In genomic region chr2:74357627-74358026, GRCh38 we compare ENCODE assay signal across 16 cellular contexts. TPM values are rescaled to one million over a fixed set of nuclear protein-coding genes. Genes with fewer than 3 reads are reported as not detected.
DNase-seq lines count a peak whose midpoint lies in the region; ATAC-seq, FAIRE-seq and TF ChIP-seq lines count a peak whose summit lies in the region.
"Had no signal": no experiment of that assay in that cellular context is flagged by ENCODE, and none has a peak within 500 bp of the region (broad histone marks: within the 10 kb centered on the region; RNA-seq: fewer than 3 reads in every experiment).

No MANE protein-coding gene starts in this region.

- POLR2A ChIA-PET in CD4-positive, alpha-beta T cell (lab: Charles Lee), result no interaction called here

- H3K4me3 ChIP-seq in GM23338, result no peak overlapping the region
- no peak overlapping the region for H3K4me3 ChIP-seq in fibroblast of mammary gland (ENCODE audit: control insufficient read depth, low read depth, low read length)
- H3K4me3 ChIP-seq in osteoblast (ENCODE audit: insufficient read depth, low read length), result no peak overlapping the region
- H3K4me3 ChIP-seq: HAP-1, SK-N-MC had no signal

- TF ChIP-seq POLR2A in GM12892 (IDR thresholded peaks at IDR 0.05; ENCODE audit: low read depth, low read length), result no peak

- peak; percentile 76 for ATAC-seq in GM23338
- no peak for ATAC-seq in T-helper 17 cell
- ATAC-seq in CD4-positive, alpha-beta T cell (ENCODE audit: poor library complexity), result no peak
- no peak for ATAC-seq in GM21390 (IDR thresholded peaks at IDR 0.05; ENCODE audit: unreplicated experiment)

- H3K36me3 Mint-ChIP-seq in GM23338 (ENCODE audit: low read depth) (peaks cover 37% of the 10 kb centered on the region), T-helper 17 cell (ENCODE audit: low read depth) (peaks cover 27% of the 10 kb centered on the region)
- H3K36me3 Mint-ChIP-seq in CD4-positive, alpha-beta T cell (ENCODE audit: low read depth), result peaks cover 70% of the 10 kb centered on the region

- H3K27me3 Mint-ChIP-seq in GM23338 (ENCODE audit: insufficient read depth, low read depth, poor library complexity) (no peaks in the 10 kb centered on the region), T-helper 17 cell (no peaks in the 10 kb centered on the region)
- no peaks in the 10 kb centered on the region for H3K27me3 Mint-ChIP-seq in CD4-positive, alpha-beta T cell
- H3K27me3 Mint-ChIP-seq: CD4-positive, alpha-beta memory T cell had no signal

- H3K9me3 ChIP-seq in T-helper 17 cell (ENCODE audit: control insufficient read depth, low read length, poor library complexity, severe bottlenecking), result no peaks in the 10 kb centered on the region
- no peaks in the 10 kb centered on the region for H3K9me3 ChIP-seq in osteoblast (ENCODE audit: low read depth, low read length)
- no peaks in the 10 kb centered on the region for H3K9me3 ChIP-seq in CD4-positive, alpha-beta T cell (ENCODE audit: control insufficient read depth, low read length)
- H3K9me3 ChIP-seq: HAP-1 had no signal

- CTCF ChIA-PET in CD4-positive, alpha-beta T cell (lab: Charles Lee), result no interaction called here

- no peak overlapping the region for H3K4me3 Mint-ChIP-seq in GM23338
- H3K4me3 Mint-ChIP-seq in T-helper 17 cell, result no peak overlapping the region
- no peak overlapping the region for H3K4me3 Mint-ChIP-seq in CD4-positive, alpha-beta T cell
- H3K4me3 Mint-ChIP-seq: CD4-positive, alpha-beta memory T cell had no signal

- no peaks in the 10 kb centered on the region for H3K9me3 Mint-ChIP-seq in GM23338
- H3K9me3 Mint-ChIP-seq in CD4-positive, alpha-beta T cell, result no peaks in the 10 kb centered on the region
- H3K9me3 Mint-ChIP-seq: CD4-positive, alpha-beta memory T cell had no signal

- H3K4me1 Mint-ChIP-seq in GM23338, result peaks cover 18% of the 10 kb centered on the region
- H3K4me1 Mint-ChIP-seq in T-helper 17 cell, result peaks cover 6% of the 10 kb centered on the region
- H3K4me1 Mint-ChIP-seq in CD4-positive, alpha-beta T cell (ENCODE audit: low read depth), result no peaks in the 10 kb centered on the region
- H3K4me1 Mint-ChIP-seq: CD4-positive, alpha-beta memory T cell had no signal

- no peaks in the 10 kb centered on the region for H3K4me1 ChIP-seq in GM23338 (ENCODE audit: insufficient read depth)
- H3K4me1 ChIP-seq in osteoblast (ENCODE audit: insufficient read depth, low read length), result peaks cover 14% of the 10 kb centered on the region
- H3K4me1 ChIP-seq: HAP-1 had no signal

- peaks cover 20% of the 10 kb centered on the region for H3K36me3 ChIP-seq in GM23338 (ENCODE audit: insufficient read depth)
- peaks cover 58% of the 10 kb centered on the region for H3K36me3 ChIP-seq in osteoblast (ENCODE audit: insufficient read depth, low read length)

- no peaks in the 10 kb centered on the region for H3K27me3 ChIP-seq in GM23338 (ENCODE audit: insufficient read depth)
- no peaks in the 10 kb centered on the region for H3K27me3 ChIP-seq in osteoblast (ENCODE audit: insufficient read depth, low read length)
- no peaks in the 10 kb centered on the region for H3K27me3 ChIP-seq in CD4-positive, alpha-beta T cell (ENCODE audit: control insufficient read depth, insufficient read depth, low read length)

- H3K79me2 ChIP-seq in GM23338 (replicated peaks; ENCODE audit: insufficient read depth) (no peaks in the 10 kb centered on the region), osteoblast (ENCODE audit: insufficient read depth, low read length) (no peaks in the 10 kb centered on the region)

- DNase-seq in GM23338 (ENCODE audit: low spot score) (peak; percentile 19), T-helper 17 cell (no peak), fibroblast of mammary gland (ENCODE audit: low read depth) (peak; percentile 10), osteoblast (ENCODE audit: insufficient read length, low spot score, missing footprints) (peak; percentile 79), COR-L47 (lab: John Stamatoyannopoulos, UW) (no peak), GM12892 (ENCODE audit: insufficient read length) (no peak)
- DNase-seq in CD4-positive, alpha-beta T cell, result no peak
- DNase-seq: CD4-positive, alpha-beta memory T cell; GF-D8; NCI-H1092 treated with DMSO at 0.1 percent for 48 hours; NCI-H1694 treated with DMSO at 0.1 percent for 48 hours; NCI-H69 had no signal

- H3K9me2 ChIP-seq in GM23338 (ENCODE audit: insufficient read depth), result no peaks in the 10 kb centered on the region

- H3K27ac ChIP-seq in GM23338 (ENCODE audit: low read depth), result no peak overlapping the region; the same call in 1 of the 2 replicates
- peak overlapping the region; percentile 63 for H3K27ac ChIP-seq in osteoblast (ENCODE audit: low read depth, low read length)
- H3K27ac ChIP-seq in CD4-positive, alpha-beta T cell (ENCODE audit: low read depth, low read length), result no peak overlapping the region
- H3K27ac ChIP-seq: SK-N-MC had no signal

- H3K4me2 ChIP-seq in GM23338 (no peak overlapping the region), osteoblast (ENCODE audit: insufficient read depth, low read length) (no peak overlapping the region)

- H3K27ac Mint-ChIP-seq in GM23338, result peak overlapping the region; percentile 44; the same call in 1 of the 2 replicates
- peak overlapping the region; percentile 32 for H3K27ac Mint-ChIP-seq in T-helper 17 cell
- H3K27ac Mint-ChIP-seq in CD4-positive, alpha-beta T cell, result no peak overlapping the region

- no peaks in the 10 kb centered on the region for H3F3A ChIP-seq in GM23338 (replicated peaks; ENCODE audit: low read depth)

- TF ChIP-seq CTCF in GM23338 (conservative IDR thresholded peaks at IDR 0.05; ENCODE audit: low read depth in 2 of 2), result no peak
- no peak for TF ChIP-seq CTCF in fibroblast of mammary gland (conservative IDR thresholded peaks at IDR 0.05; ENCODE audit: control insufficient read depth, insufficient read depth, low read depth, low read length)
- no peak for TF ChIP-seq CTCF in osteoblast (IDR thresholded peaks at IDR 0.05; ENCODE audit: extremely low read depth, low read depth, low read length)
- TF ChIP-seq CTCF in CD4-positive, alpha-beta T cell (IDR thresholded peaks at IDR 0.05), result no peak

- no peak overlapping the region for H2AFZ ChIP-seq in GM23338
- H2AFZ ChIP-seq in osteoblast (ENCODE audit: low read length), result no peak overlapping the region

- FAIRE-seq in GM12892 (lab: Jason Lieb, UNC), result no peak

- no peaks in the 10 kb centered on the region; the same call in 1 of the 2 replicates for H4K20me1 ChIP-seq in GM23338 (replicated peaks; ENCODE audit: insufficient read depth)
- H4K20me1 ChIP-seq in osteoblast (ENCODE audit: insufficient read depth, low read length), result peaks cover 6% of the 10 kb centered on the region

- intact Hi-C loops in CD4-positive, alpha-beta T cell (cut with DNase I, micrococcal nuclease), result no loop called here

TF ChIP-seq in GM23338, 12 proteins besides CTCF, POLR2A, EP300 and RAD21 (continues in another document):
- TF ChIP-seq NANOG (IDR thresholded peaks at IDR 0.05; ENCODE audit: borderline replicate concordance) (no peak), POLR2AphosphoS5 (IDR thresholded peaks at IDR 0.05; ENCODE audit: low read depth) (no peak), CREB1 (CRISPR knock-in tag; IDR thresholded peaks at IDR 0.05; ENCODE audit: low read depth) (no peak)

RNA-seq across cellular contexts. Expression of gene SLC4A5, which starts 14.4 kb away (rescaled TPM):
- 0.24 and 0.89 TPM in 2 replicates for total RNA-seq in GM23338 (2014; rRNA removed; shearing (Covaris generic))
- 0.50 and 0.70 TPM in 2 replicates for polyA plus RNA-seq in GM23338 (2016; fragmentation: Nextera tagmentation; extraction: Ambion mirVana)
- 10 to 100 TPM in 1 of 2 donors, 1 to 10 TPM in 1; 9.1 to 10.5 TPM for total RNA-seq in T-helper 17 cell
- 0.36 and 2.7 TPM in 2 replicates for total RNA-seq in osteoblast
- total RNA-seq in CD4-positive, alpha-beta T cell, result 10 to 100 TPM in 1 of 2 experiments, 1 to 10 TPM in 1; 7.8 to 10.4 TPM
- 0.91 TPM for polyA plus RNA-seq in GM12892 (2012; ENCODE audit: missing spikeins)
- total RNA-seq: HT1080 had no signal

RNA-seq across cellular contexts. Expression of gene DCTN1, which starts 22.5 kb away (rescaled TPM):
- 131 and 145 TPM in 2 replicates for total RNA-seq in GM23338 (2014; rRNA removed; shearing (Covaris generic))
- polyA plus RNA-seq in GM23338 (2016; fragmentation: Nextera tagmentation; extraction: Ambion mirVana), result 108 and 126 TPM in 2 replicates
- total RNA-seq in T-helper 17 cell (10 to 100 TPM; 78.5 to 85.7 TPM), osteoblast (135 and 177 TPM in 2 replicates)
- total RNA-seq in CD4-positive, alpha-beta T cell, result 10 to 100 TPM; 51.4 to 60.7 TPM
- 34.7 TPM for polyA plus RNA-seq in GM12892 (2012; ENCODE audit: missing spikeins)

Comparison
In these comparisons a context has a peak if more than half of its experiments do, and no peak if none do; other contexts are left out.
1. DNase-seq: peak in GM23338 (single experiment), fibroblast of mammary gland (single experiment) and osteoblast (single experiment); none in T-helper 17 cell (0 of 3), CD4-positive, alpha-beta T cell (0 of 10), COR-L47 (single experiment) and GM12892 (single experiment).